In genomic region chr7:361680-362415, GRCh38 we compare ENCODE assay signal across 1 cellular context.
TF ChIP-seq lines count a peak whose summit lies in the region.

No MANE protein-coding gene starts in this region.

TF ChIP-seq in HepG2, 621 proteins besides CTCF, POLR2A, EP300 and RAD21 (continued from another document):
- TF ChIP-seq, protein P1, sequence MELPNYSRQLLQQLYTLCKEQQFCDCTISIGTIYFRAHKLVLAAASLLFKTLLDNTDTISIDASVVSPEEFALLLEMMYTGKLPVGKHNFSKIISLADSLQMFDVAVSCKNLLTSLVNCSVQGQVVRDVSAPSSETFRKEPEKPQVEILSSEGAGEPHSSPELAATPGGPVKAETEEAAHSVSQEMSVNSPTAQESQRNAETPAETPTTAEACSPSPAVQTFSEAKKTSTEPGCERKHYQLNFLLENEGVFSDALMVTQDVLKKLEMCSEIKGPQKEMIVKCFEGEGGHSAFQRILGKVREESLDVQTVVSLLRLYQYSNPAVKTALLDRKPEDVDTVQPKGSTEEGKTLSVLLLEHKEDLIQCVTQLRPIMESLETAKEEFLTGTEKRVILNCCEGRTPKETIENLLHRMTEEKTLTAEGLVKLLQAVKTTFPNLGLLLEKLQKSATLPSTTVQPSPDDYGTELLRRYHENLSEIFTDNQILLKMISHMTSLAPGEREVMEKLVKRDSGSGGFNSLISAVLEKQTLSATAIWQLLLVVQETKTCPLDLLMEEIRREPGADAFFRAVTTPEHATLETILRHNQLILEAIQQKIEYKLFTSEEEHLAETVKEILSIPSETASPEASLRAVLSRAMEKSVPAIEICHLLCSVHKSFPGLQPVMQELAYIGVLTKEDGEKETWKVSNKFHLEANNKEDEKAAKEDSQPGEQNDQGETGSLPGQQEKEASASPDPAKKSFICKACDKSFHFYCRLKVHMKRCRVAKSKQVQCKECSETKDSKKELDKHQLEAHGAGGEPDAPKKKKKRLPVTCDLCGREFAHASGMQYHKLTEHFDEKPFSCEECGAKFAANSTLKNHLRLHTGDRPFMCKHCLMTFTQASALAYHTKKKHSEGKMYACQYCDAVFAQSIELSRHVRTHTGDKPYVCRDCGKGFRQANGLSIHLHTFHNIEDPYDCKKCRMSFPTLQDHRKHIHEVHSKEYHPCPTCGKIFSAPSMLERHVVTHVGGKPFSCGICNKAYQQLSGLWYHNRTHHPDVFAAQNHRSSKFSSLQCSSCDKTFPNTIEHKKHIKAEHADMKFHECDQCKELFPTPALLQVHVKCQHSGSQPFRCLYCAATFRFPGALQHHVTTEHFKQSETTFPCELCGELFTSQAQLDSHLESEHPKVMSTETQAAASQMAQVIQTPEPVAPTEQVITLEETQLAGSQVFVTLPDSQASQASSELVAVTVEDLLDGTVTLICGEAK (IDR thresholded peaks at IDR 0.05): no peak
- TF ChIP-seq, protein P1 (CRISPR knock-in tag; IDR thresholded peaks at IDR 0.05): no peak
- TF ChIP-seq ZXDC (CRISPR knock-in tag; IDR thresholded peaks at IDR 0.05) (no peak), NFE2L2 (IDR thresholded peaks at IDR 0.05; ENCODE audit: low read length) (no peak), RELA (CRISPR knock-in tag; IDR thresholded peaks at IDR 0.05) (no peak), REPIN1 (CRISPR knock-in tag; IDR thresholded peaks at IDR 0.05; ENCODE audit: borderline replicate concordance, low read depth) (no peak), GLMP (CRISPR knock-in tag; IDR thresholded peaks at IDR 0.05; ENCODE audit: borderline replicate concordance) (no peak)
- TF ChIP-seq, protein P2, sequence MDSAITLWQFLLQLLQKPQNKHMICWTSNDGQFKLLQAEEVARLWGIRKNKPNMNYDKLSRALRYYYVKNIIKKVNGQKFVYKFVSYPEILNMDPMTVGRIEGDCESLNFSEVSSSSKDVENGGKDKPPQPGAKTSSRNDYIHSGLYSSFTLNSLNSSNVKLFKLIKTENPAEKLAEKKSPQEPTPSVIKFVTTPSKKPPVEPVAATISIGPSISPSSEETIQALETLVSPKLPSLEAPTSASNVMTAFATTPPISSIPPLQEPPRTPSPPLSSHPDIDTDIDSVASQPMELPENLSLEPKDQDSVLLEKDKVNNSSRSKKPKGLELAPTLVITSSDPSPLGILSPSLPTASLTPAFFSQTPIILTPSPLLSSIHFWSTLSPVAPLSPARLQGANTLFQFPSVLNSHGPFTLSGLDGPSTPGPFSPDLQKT (CRISPR knock-in tag; IDR thresholded peaks at IDR 0.05; ENCODE audit: borderline replicate concordance): no peak
